In the genomic region with DNA sequence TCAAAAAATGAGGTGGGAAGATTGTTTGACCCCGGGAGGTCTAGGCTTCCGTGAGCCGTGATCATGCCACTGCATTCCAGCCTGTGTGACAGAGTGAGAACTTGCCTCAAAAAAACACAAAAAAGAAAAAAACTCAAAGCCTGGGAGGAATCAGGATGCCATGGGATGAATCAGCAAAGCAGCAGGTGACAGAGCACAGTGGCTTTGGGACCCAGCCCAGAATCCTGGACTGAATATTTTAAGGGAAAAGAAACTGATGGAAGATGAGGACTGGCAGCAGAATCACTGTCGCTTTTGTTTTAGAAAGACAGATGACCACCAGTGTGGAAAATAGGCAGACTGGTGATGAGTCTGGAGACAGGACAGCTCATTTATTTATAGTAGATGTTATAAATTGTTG, we compare ENCODE assay signal across 22 cellular contexts. TPM values are rescaled to one million over a fixed set of nuclear protein-coding genes. Genes with fewer than 3 reads are reported as not detected.
DNase-seq lines count a peak whose midpoint lies in the region; ATAC-seq and TF ChIP-seq lines count a peak whose summit lies in the region.
"Had no signal": no experiment of that assay in that cellular context is flagged by ENCODE, and none has a peak within 500 bp of the region (broad histone marks: within the 10 kb centered on the region; RNA-seq: fewer than 3 reads in every experiment).

No MANE protein-coding gene starts in this region.

- H3K4me3 Mint-ChIP-seq in endodermal cell, result no peak overlapping the region
- H3K4me3 Mint-ChIP-seq in effector memory CD8-positive, alpha-beta T cell, result no peak overlapping the region
- H3K4me3 Mint-ChIP-seq: activated CD8-positive, alpha-beta memory T cell treated with anti-CD3 and anti-CD28 coated beads, Interleukin-2, amount 10 ng/mL, durations not matched to agents 7 days and 5 days; activated naive CD4-positive, alpha-beta T cell treated with anti-CD3 and anti-CD28 coated beads for 36 hours had no signal

- peaks cover 70% of the 10 kb centered on the region for H3K36me3 Mint-ChIP-seq in endodermal cell (ENCODE audit: low read depth)
- H3K36me3 Mint-ChIP-seq in effector memory CD8-positive, alpha-beta T cell (ENCODE audit: insufficient read depth), result peaks cover 7% of the 10 kb centered on the region

- H3K4me1 ChIP-seq in endodermal cell (ENCODE audit: control insufficient read depth, insufficient read depth, low read length) (no peaks in the 10 kb centered on the region), ovary (ENCODE audit: insufficient read depth) (no peaks in the 10 kb centered on the region)
- H3K4me1 ChIP-seq: prostate gland had no signal

- TF ChIP-seq CTCF in endodermal cell (conservative IDR thresholded peaks at IDR 0.05), result no peak
- TF ChIP-seq CTCF in ovary (IDR thresholded peaks at IDR 0.05), result no peak

- peak; percentile 44 for DNase-seq in AG20443 (ENCODE audit: low spot score)
- DNase-seq in M059J (ENCODE audit: low read depth), result peak; percentile 86
- DNase-seq in endodermal cell, result peak; percentile 68
- peak; percentile 60 for DNase-seq in myocyte (ENCODE audit: low read depth)
- DNase-seq in SKM-1 treated with dmso at 0.1 percent for 144 hours (lab: John Stamatoyannopoulos, UW; ENCODE audit: unreplicated experiment), result no peak
- DNase-seq in ovary, result no peak
- no peak for DNase-seq in NOMO-1 treated with DMSO at 0.1 percent for 48 hours (lab: John Stamatoyannopoulos, UW; ENCODE audit: unreplicated experiment)
- no peak for DNase-seq in effector memory CD8-positive, alpha-beta T cell
- DNase-seq: activated CD8-positive, alpha-beta memory T cell treated with anti-CD3 and anti-CD28 coated beads, Interleukin-2, amount 10 ng/mL, durations not matched to agents 7 days and 5 days; activated naive CD4-positive, alpha-beta T cell treated with anti-CD3 and anti-CD28 coated beads for 36 hours; central memory CD4-positive, alpha-beta T cell; DMS79; MV-4-11; NCI-H2171 treated with DMSO at 0.1 percent for 48 hours; stimulated activated CD8-positive, alpha-beta memory T cell treated with anti-CD3 and anti-CD28 coated beads, Interleukin-4, amount 100 ng/mL, for 48 hours; WERI-Rb-1 had no signal

- no peak for TF ChIP-seq EP300 in ovary (IDR thresholded peaks at IDR 0.05)

- 78 to 90% methylated on average over 3 to 4 of the region's 4 CpGs for WGBS in endodermal cell (ENCODE audit: insufficient coverage in 1 of 2, insufficient read length in 1 of 2), 2 experiments
- WGBS in ovary, 3 donors, result 81 to 88% (median 84%) methylated on average over 4 of the region's 4 CpGs

- H3K36me3 ChIP-seq in endodermal cell (ENCODE audit: control insufficient read depth, insufficient read depth, low read length) (peaks cover 40% of the 10 kb centered on the region), ovary (no peaks in the 10 kb centered on the region)
- H3K36me3 ChIP-seq: prostate gland had no signal

- no peaks in the 10 kb centered on the region for H3K27me3 Mint-ChIP-seq in endodermal cell (ENCODE audit: insufficient read depth)
- H3K27me3 Mint-ChIP-seq in effector memory CD8-positive, alpha-beta T cell, result no peaks in the 10 kb centered on the region
- H3K27me3 Mint-ChIP-seq: activated CD8-positive, alpha-beta memory T cell treated with anti-CD3 and anti-CD28 coated beads, Interleukin-2, amount 10 ng/mL, durations not matched to agents 7 days and 5 days had no signal

- TF ChIP-seq POLR2A in ovary (IDR thresholded peaks at IDR 0.05), result no peak

- no peak for ATAC-seq in effector memory CD8-positive, alpha-beta T cell (replicated peaks)
- ATAC-seq: activated CD8-positive, alpha-beta memory T cell treated with anti-CD3 and anti-CD28 coated beads, Interleukin-2, amount 10 ng/mL, durations not matched to agents 7 days and 5 days had no signal

- H3K9me3 Mint-ChIP-seq in endodermal cell, result no peaks in the 10 kb centered on the region
- no peaks in the 10 kb centered on the region for H3K9me3 Mint-ChIP-seq in effector memory CD8-positive, alpha-beta T cell
- H3K9me3 Mint-ChIP-seq: activated naive CD4-positive, alpha-beta T cell treated with anti-CD3 and anti-CD28 coated beads for 36 hours had no signal

- H3K27ac ChIP-seq in endodermal cell (ENCODE audit: low read depth, low read length), result no peak overlapping the region
- no peak overlapping the region for H3K27ac ChIP-seq in ovary
- H3K27ac ChIP-seq: prostate gland, WERI-Rb-1 had no signal

- H3K9ac ChIP-seq in endodermal cell (ENCODE audit: extremely low read depth, low read length, poor library complexity, severe bottlenecking), result no peak overlapping the region

- H3K4me3 ChIP-seq in endodermal cell (ENCODE audit: low read length) (no peak overlapping the region), ovary (no peak overlapping the region)
- H3K4me3 ChIP-seq: HAP-1, prostate gland had no signal

- peak overlapping the region; percentile 66 for H3K27ac Mint-ChIP-seq in endodermal cell
- H3K27ac Mint-ChIP-seq in effector memory CD8-positive, alpha-beta T cell, result no peak overlapping the region
- H3K27ac Mint-ChIP-seq: activated CD8-positive, alpha-beta memory T cell treated with anti-CD3 and anti-CD28 coated beads, Interleukin-2, amount 10 ng/mL, durations not matched to agents 7 days and 5 days had no signal

- no peaks in the 10 kb centered on the region for H3K27me3 ChIP-seq in endodermal cell (ENCODE audit: control insufficient read depth, insufficient read depth, low read length, poor library complexity, severe bottlenecking)
- no peaks in the 10 kb centered on the region for H3K27me3 ChIP-seq in ovary

- no peaks in the 10 kb centered on the region for H3K9me3 ChIP-seq in endodermal cell (ENCODE audit: control insufficient read depth, low read length)
- H3K9me3 ChIP-seq in ovary, result no peaks in the 10 kb centered on the region
- H3K9me3 ChIP-seq: HAP-1, prostate gland had no signal

- intact Hi-C loops in ovary (cut with DNase I), result no loop called here

- H3K4me1 Mint-ChIP-seq in endodermal cell, result peaks cover 24% of the 10 kb centered on the region
- H3K4me1 Mint-ChIP-seq in effector memory CD8-positive, alpha-beta T cell (ENCODE audit: low read depth in 2 of 2), result no peaks in the 10 kb centered on the region
- H3K4me1 Mint-ChIP-seq: activated CD8-positive, alpha-beta memory T cell treated with anti-CD3 and anti-CD28 coated beads, Interleukin-2, amount 10 ng/mL, durations not matched to agents 7 days and 5 days had no signal

RNA-seq across cellular contexts. Expression of gene S100G, which starts 16.6 kb away (rescaled TPM):
- not detected in 2 replicates for total RNA-seq in M059J (2014; rRNA removed; shearing (Covaris generic))
- total RNA-seq in endodermal cell (not detected), myocyte (not detected in 2 replicates), ovary (not detected)
- polyA plus RNA-seq in endodermal cell (2013, experiment 1 of 2), result not detected
- polyA plus RNA-seq in endodermal cell (2013, experiment 2 of 2), result not detected
- polyA plus RNA-seq in myocyte (2012), result not detected
- not detected for polyA plus RNA-seq in ovary
- total RNA-seq: activated CD8-positive, alpha-beta memory T cell treated with anti-CD3 and anti-CD28 coated beads, Interleukin-2, amount 10 ng/mL, durations not matched to agents 7 days and 5 days; activated naive CD4-positive, alpha-beta T cell treated with anti-CD3 and anti-CD28 coated beads for 36 hours; epithelial cell of proximal tubule; mesenteric fat pad; prostate gland; SK-MEL-5; ureter had no signal

RNA-seq across cellular contexts. Expression of gene CTPS2, which starts 45.9 kb away (rescaled TPM):
- total RNA-seq in M059J (2014; rRNA removed; shearing (Covaris generic)), result 10.0 and 14.1 TPM in 2 replicates
- total RNA-seq in endodermal cell (10 to 100 TPM; 33.5 to 71.1 TPM), myocyte (4.8 and 5.7 TPM in 2 replicates), ovary (10 to 100 TPM; 16.0 to 26.3 (median 17.2) TPM)
- polyA plus RNA-seq in endodermal cell (2013, experiment 1 of 2), result 24.1 TPM
- 22.4 TPM for polyA plus RNA-seq in endodermal cell (2013, experiment 2 of 2)
- polyA plus RNA-seq in myocyte (2012), result 3.3 TPM
- polyA plus RNA-seq in ovary, result 10 to 100 TPM; 10.6 to 19.4 TPM

RNA-seq across cellular contexts. Expression of gene SYAP1, which starts 52.9 kb away (rescaled TPM):
- total RNA-seq in M059J (2014; rRNA removed; shearing (Covaris generic)), result 26.8 and 34.8 TPM in 2 replicates
- total RNA-seq in endodermal cell (10 to 100 TPM; 22.4 to 40.6 TPM), myocyte (15.6 and 18.5 TPM in 2 replicates), ovary (10 to 100 TPM; 19.3 to 36.9 (median 26.2) TPM)
- 14.0 TPM for polyA plus RNA-seq in endodermal cell (2013, experiment 1 of 2)
- 14.5 TPM for polyA plus RNA-seq in endodermal cell (2013, experiment 2 of 2)
- 9.1 TPM for polyA plus RNA-seq in myocyte (2012)
- polyA plus RNA-seq in ovary, result 10 to 100 TPM in 1 of 2 donors, 1 to 10 TPM in 1; 9.6 to 20.7 TPM

Comparison
In these comparisons a context has a peak if more than half of its experiments do, and no peak if none do; other contexts are left out.
1. DNase-seq: peak in AG20443 (single experiment), M059J (single experiment), endodermal cell (single experiment) and myocyte (single experiment); none in SKM-1 treated with dmso at 0.1 percent for 144 hours (single experiment), ovary (0 of 5), NOMO-1 treated with DMSO at 0.1 percent for 48 hours (single experiment) and effector memory CD8-positive, alpha-beta T cell (0 of 3).